ENCODE assay signal across 12 cellular contexts in genomic region chr11:12206529-12206928, GRCh38.
A peak's percentile ranks its signal among the peaks of the same experiment; 100 is the strongest.
DNase-seq lines count a peak whose midpoint lies in the region; ATAC-seq and TF ChIP-seq lines count a peak whose summit lies in the region.
"Had no signal": no experiment of that assay in that cellular context is flagged by ENCODE, and none has a peak within 500 bp of the region (broad histone marks: within the 10 kb centered on the region; RNA-seq: fewer than 3 reads in every experiment).

No MANE protein-coding gene starts in this region.

- no peak for DNase-seq in activated naive CD4-positive, alpha-beta T cell treated with anti-CD3 and anti-CD28 coated beads for 36 hours
- no peak for DNase-seq in activated naive CD4-positive, alpha-beta T cell (lab: John Stamatoyannopoulos, UW)
- DNase-seq in RWPE1 (ENCODE audit: low spot score) (no peak), epithelial cell of prostate (ENCODE audit: low read depth, low spot score) (no peak), NCI-H2029 (lab: John Stamatoyannopoulos, UW) (no peak)
- no peak for DNase-seq in stimulated activated effector memory CD8-positive, alpha-beta T cell treated with anti-CD3 and anti-CD28 coated beads, Interleukin-12 subunit alpha, Interleukin-12 subunit beta, amount 100 ng/mL, for 72 hours (ENCODE audit: low spot score in 2 of 2)
- DNase-seq: DMS79 treated with DMSO at 0.1 percent for 48 hours, NCI-H2171 treated with DMSO at 0.1 percent for 48 hours had no signal

- TF ChIP-seq CTCF in RWPE1 (conservative IDR thresholded peaks at IDR 0.05; ENCODE audit: low read depth) = no peak

- POLR2A ChIA-PET in RWPE1 (lab: Yijun Ruan, JAX; ENCODE audit: low non-redundant PET) = no interaction called here

- H3K27me3 Mint-ChIP-seq in activated naive CD4-positive, alpha-beta T cell treated with anti-CD3 and anti-CD28 coated beads for 36 hours (ENCODE audit: low read depth) = no peaks in the 10 kb centered on the region

- peak overlapping the region; percentile 77 for H3K27ac Mint-ChIP-seq in activated naive CD4-positive, alpha-beta T cell treated with anti-CD3 and anti-CD28 coated beads for 36 hours
- H3K27ac Mint-ChIP-seq in stimulated activated effector memory CD8-positive, alpha-beta T cell treated with anti-CD3 and anti-CD28 coated beads, Interleukin-12 subunit alpha, Interleukin-12 subunit beta, amount 100 ng/mL, for 72 hours = peak overlapping the region; percentile 95
- H3K27ac Mint-ChIP-seq: mesothelial cell of epicardium had no signal

- peaks cover 2% of the 10 kb centered on the region for H3K9me3 Mint-ChIP-seq in activated naive CD4-positive, alpha-beta T cell treated with anti-CD3 and anti-CD28 coated beads for 36 hours
- H3K9me3 Mint-ChIP-seq in stimulated activated effector memory CD8-positive, alpha-beta T cell treated with anti-CD3 and anti-CD28 coated beads, Interleukin-12 subunit alpha, Interleukin-12 subunit beta, amount 100 ng/mL, for 72 hours = no peaks in the 10 kb centered on the region

- no peak overlapping the region for H3K4me3 Mint-ChIP-seq in activated naive CD4-positive, alpha-beta T cell treated with anti-CD3 and anti-CD28 coated beads for 36 hours
- H3K4me3 Mint-ChIP-seq in stimulated activated effector memory CD8-positive, alpha-beta T cell treated with anti-CD3 and anti-CD28 coated beads, Interleukin-12 subunit alpha, Interleukin-12 subunit beta, amount 100 ng/mL, for 72 hours = peak overlapping the region; percentile 66
- H3K4me3 Mint-ChIP-seq: mesothelial cell of epicardium had no signal

- H3K27ac ChIP-seq in RWPE1 (peak overlapping the region; percentile 21; the same call in 1 of the 2 replicates), epithelial cell of prostate (peak overlapping the region; percentile 39)
- H3K27ac ChIP-seq: parathyroid adenoma had no signal

- ATAC-seq in stimulated activated effector memory CD8-positive, alpha-beta T cell treated with anti-CD3 and anti-CD28 coated beads, Interleukin-12 subunit alpha, Interleukin-12 subunit beta, amount 100 ng/mL, for 72 hours = no peak
- ATAC-seq in HG02642 (IDR thresholded peaks at IDR 0.05; ENCODE audit: poor library complexity, unreplicated experiment) (no peak), GM19455 (IDR thresholded peaks at IDR 0.05; ENCODE audit: unreplicated experiment) (no peak)

- H3K36me3 Mint-ChIP-seq in activated naive CD4-positive, alpha-beta T cell treated with anti-CD3 and anti-CD28 coated beads for 36 hours (ENCODE audit: low read depth) = peaks cover 38% of the 10 kb centered on the region
- peaks cover 92% of the 10 kb centered on the region for H3K36me3 Mint-ChIP-seq in stimulated activated effector memory CD8-positive, alpha-beta T cell treated with anti-CD3 and anti-CD28 coated beads, Interleukin-12 subunit alpha, Interleukin-12 subunit beta, amount 100 ng/mL, for 72 hours
- H3K36me3 Mint-ChIP-seq: mesothelial cell of epicardium had no signal

- CTCF ChIA-PET in activated naive CD4-positive, alpha-beta T cell treated with anti-CD3 and anti-CD28 coated beads for 36 hours (lab: Charles Lee) = interaction anchor here (1.2 to 1.6 kb wide), 2 partner anchors 9 to 75 kb away, joined by 3 to 7 read pairs; no protein-coding TSS in a partner anchor
- CTCF ChIA-PET in RWPE1 (lab: Yijun Ruan, JAX) = interaction anchor here (0.6 kb wide), 1 partner anchor 419 kb away, joined by 3 read pairs; no protein-coding TSS in a partner anchor

- H3K4me1 Mint-ChIP-seq in activated naive CD4-positive, alpha-beta T cell treated with anti-CD3 and anti-CD28 coated beads for 36 hours (ENCODE audit: low read depth) = peaks cover 53% of the 10 kb centered on the region
- H3K4me1 Mint-ChIP-seq in stimulated activated effector memory CD8-positive, alpha-beta T cell treated with anti-CD3 and anti-CD28 coated beads, Interleukin-12 subunit alpha, Interleukin-12 subunit beta, amount 100 ng/mL, for 72 hours = peaks cover 74% of the 10 kb centered on the region

- intact Hi-C loops in activated naive CD4-positive, alpha-beta T cell treated with anti-CD3 and anti-CD28 coated beads for 36 hours (cut with micrococcal nuclease) = no loop called here
